ENCODE assay signal across 35 cellular contexts in the genomic region with DNA sequence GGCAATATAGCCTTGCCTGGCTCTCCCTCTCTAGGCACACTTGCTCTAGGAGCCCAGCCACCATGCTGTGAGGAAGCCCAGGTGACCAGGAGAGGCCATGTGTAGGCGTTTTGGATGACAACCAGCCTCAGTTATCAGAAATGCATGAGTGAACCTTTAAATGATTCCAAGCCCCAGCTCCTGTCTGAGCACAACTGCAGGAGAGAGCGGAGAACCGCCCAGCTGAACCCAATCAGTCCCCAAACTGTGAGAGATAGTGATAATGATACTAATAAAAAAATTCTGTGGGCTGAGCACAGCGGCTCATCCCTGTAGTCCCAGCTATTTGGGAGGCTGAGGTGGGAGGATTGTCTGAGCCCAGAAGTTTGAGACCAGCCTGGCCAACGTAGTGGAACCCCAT.
"Had no signal": no experiment of that assay in that cellular context is flagged by ENCODE, and none has a peak within 500 bp of the region (broad histone marks: within the 10 kb centered on the region; RNA-seq: fewer than 3 reads in every experiment).

No MANE protein-coding gene starts in this region.

- H3K9me3 Mint-ChIP-seq: activated CD8-positive, alpha-beta T cell treated with anti-CD3 and anti-CD28 coated beads for 36 hours; activated naive CD4-positive, alpha-beta T cell treated with anti-CD3 and anti-CD28 coated beads for 36 hours; activated T-cell treated with anti-CD3 and anti-CD28 coated beads, Interleukin-2, amount 50 U/mL, for 4 hours; activated T-helper 17 cell treated with anti-CD3 and anti-CD28 coated beads, Interleukin-2, amount 50 U/mL, for 72 hours had no signal

- H3K27me3 ChIP-seq: adrenal gland, body of pancreas had no signal

- H3K27ac Mint-ChIP-seq: activated B cell treated with CpG ODN at 0.5 μM for 24 hours; activated CD4-positive, alpha-beta memory T cell treated with anti-CD3 and anti-CD28 coated beads for 36 hours; activated CD4-positive, alpha-beta T cell treated with anti-CD3 and anti-CD28 coated beads for 36 hours; activated CD8-positive, alpha-beta T cell treated with anti-CD3 and anti-CD28 coated beads for 36 hours; activated naive CD4-positive, alpha-beta T cell treated with anti-CD3 and anti-CD28 coated beads for 36 hours; activated naive CD4-positive, alpha-beta T cell treated with anti-CD3 and anti-CD28 coated beads, Interleukin-2, amount 50 U/mL, for 72 hours; activated naive CD8-positive, alpha-beta T cell treated with anti-CD3 and anti-CD28 coated beads for 36 hours; activated T-cell treated with anti-CD3 and anti-CD28 coated beads, Interleukin-2, amount 50 U/mL, for 72 hours; activated T-helper 1 cell treated with anti-CD3 and anti-CD28 coated beads, Interleukin-12 subunit alpha, Interleukin-12 subunit beta, Interleukin-2, Interleukin-4 antibody, amounts not matched to agents 30 ng/mL and 10 ng/mL and 1 ng/mL, durations not matched to agents 14 hours and 24 hours and 36 hours; activated T-helper 17 cell treated with anti-CD3 and anti-CD28 coated beads, Interleukin-2, amount 50 U/mL, for 72 hours; T-helper 1 cell treated with Interleukin-12 subunit alpha and Interleukin-12 subunit beta and Interleukin-4 antibody, amounts not matched to agents 30 μg/mL and 1 μg/mL, for 36 hours; T-helper 2 cell treated with Interferon-gamma antibody and Interleukin-4, amounts not matched to agents 5 μg/mL and 100 μg/mL, for 36 hours had no signal

- H3K27ac ChIP-seq: adrenal gland, body of pancreas, brain microvascular endothelial cell, breast epithelium, VCaP had no signal

- H3K9me3 ChIP-seq: adrenal gland had no signal

- H3K4me3 Mint-ChIP-seq: activated B cell treated with CpG ODN at 0.5 μM for 24 hours; activated CD4-positive, alpha-beta memory T cell treated with anti-CD3 and anti-CD28 coated beads for 36 hours; activated CD4-positive, alpha-beta T cell treated with anti-CD3 and anti-CD28 coated beads for 36 hours; activated CD8-positive, alpha-beta T cell treated with anti-CD3 and anti-CD28 coated beads for 36 hours; activated naive CD4-positive, alpha-beta T cell treated with anti-CD3 and anti-CD28 coated beads for 36 hours; activated naive CD8-positive, alpha-beta T cell treated with anti-CD3 and anti-CD28 coated beads for 36 hours; activated T-cell treated with anti-CD3 and anti-CD28 coated beads, Interleukin-2, amount 50 U/mL, for 4 hours; activated T-cell treated with anti-CD3 and anti-CD28 coated beads, Interleukin-2, amount 50 U/mL, for 72 hours; activated T-helper 1 cell treated with anti-CD3 and anti-CD28 coated beads, Interleukin-12 subunit alpha, Interleukin-12 subunit beta, Interleukin-2, Interleukin-4 antibody, amounts not matched to agents 30 ng/mL and 10 ng/mL and 1 ng/mL, durations not matched to agents 14 hours and 24 hours and 36 hours; activated T-helper 17 cell treated with anti-CD3 and anti-CD28 coated beads, Interleukin-2, amount 50 U/mL, for 72 hours; T-helper 1 cell treated with Interleukin-12 subunit alpha and Interleukin-12 subunit beta and Interleukin-4 antibody, amounts not matched to agents 30 μg/mL and 1 μg/mL, for 36 hours; T-helper 2 cell treated with Interferon-gamma antibody and Interleukin-4, amounts not matched to agents 5 μg/mL and 100 μg/mL, for 36 hours had no signal

- DNase-seq: activated B cell treated with CpG ODN at 0.5 μM for 24 hours; activated CD4-positive, alpha-beta memory T cell treated with anti-CD3 and anti-CD28 coated beads for 36 hours; activated CD4-positive, alpha-beta T cell treated with anti-CD3 and anti-CD28 coated beads for 36 hours; activated CD4-positive, alpha-beta T cell treated with anti-CD3 and anti-CD28 coated beads for 48 hours; activated CD4-positive, alpha-beta T cell treated with anti-CD3 and anti-CD28 coated beads, Interleukin-2, amount 50 U/mL, for 1 hour; activated CD4-positive, alpha-beta T cell treated with anti-CD3 and anti-CD28 coated beads, Interleukin-2, amount 50 U/mL, for 4 hours; activated CD4-positive, CD25-positive, alpha-beta regulatory T cell treated with anti-CD3 and anti-CD28 coated beads, Interleukin-2, amount 50 U/mL, for 72 hours; activated CD8-positive, alpha-beta memory T cell treated with anti-CD3 and anti-CD28 coated beads, Interleukin-2, amount 50 U/mL, for 4 hours; activated CD8-positive, alpha-beta T cell treated with anti-CD3 and anti-CD28 coated beads for 36 hours; activated effector memory CD4-positive, alpha-beta T cell treated with anti-CD3 and anti-CD28 coated beads, Interleukin-2, amount 50 U/mL, for 16 hours; activated gamma-delta T cell treated with Interleukin-2 at 50 U/mL for 16 hours; activated naive CD4-positive, alpha-beta T cell; activated naive CD4-positive, alpha-beta T cell treated with anti-CD3 and anti-CD28 coated beads for 36 hours; activated naive CD4-positive, alpha-beta T cell treated with anti-CD3 and anti-CD28 coated beads, Interleukin-2, amount 50 U/mL, for 16 hours; activated naive CD8-positive, alpha-beta T cell treated with anti-CD3 and anti-CD28 coated beads for 36 hours; activated T-cell treated with anti-CD3 and anti-CD28 coated beads for 4 hours; activated T-cell treated with anti-CD3 and anti-CD28 coated beads, Interleukin-2, amount 50 U/mL, for 1 hour; activated T-cell treated with anti-CD3 and anti-CD28 coated beads, Interleukin-2, amount 50 U/mL, for 4 hours; activated T-cell treated with anti-CD3 and anti-CD28 coated beads, Interleukin-2, amount 50 U/mL, for 72 hours; adrenal gland; amniotic stem cell; aorta; body of pancreas; brain microvascular endothelial cell; central memory CD4-positive, alpha-beta T cell; T-helper 1 cell; T-helper 2 cell; T-helper 9 cell had no signal

- H3K36me3 ChIP-seq: adrenal gland, brain microvascular endothelial cell, breast epithelium had no signal

- H3K4me1 ChIP-seq: adrenal gland, body of pancreas, breast epithelium had no signal

- ATAC-seq: activated CD4-positive, alpha-beta T cell treated with anti-CD3 and anti-CD28 coated beads for 36 hours; activated CD8-positive, alpha-beta T cell treated with anti-CD3 and anti-CD28 coated beads for 36 hours; activated naive CD4-positive, alpha-beta T cell treated with anti-CD3 and anti-CD28 coated beads, Interleukin-2, amount 50 U/mL, for 72 hours; activated T-cell treated with anti-CD3 and anti-CD28 coated beads, Interleukin-2, amount 50 U/mL, for 4 hours; activated T-cell treated with anti-CD3 and anti-CD28 coated beads, Interleukin-2, amount 50 U/mL, for 72 hours; activated T-helper 17 cell treated with anti-CD3 and anti-CD28 coated beads, Interleukin-2, amount 50 U/mL, for 72 hours; body of pancreas had no signal

- H3K4me3 ChIP-seq: adrenal gland, body of pancreas, breast epithelium had no signal

- H3K36me3 Mint-ChIP-seq: activated CD4-positive, alpha-beta memory T cell treated with anti-CD3 and anti-CD28 coated beads for 36 hours; activated naive CD8-positive, alpha-beta T cell treated with anti-CD3 and anti-CD28 coated beads for 36 hours had no signal

- H3K4me1 Mint-ChIP-seq: activated CD4-positive, alpha-beta T cell treated with anti-CD3 and anti-CD28 coated beads for 36 hours; activated naive CD8-positive, alpha-beta T cell treated with anti-CD3 and anti-CD28 coated beads for 36 hours; activated T-helper 17 cell treated with anti-CD3 and anti-CD28 coated beads, Interleukin-2, amount 50 U/mL, for 72 hours had no signal
